1 cellular context compared by ENCODE assay signal in genomic region chr12:6219980-6220379, GRCh38.
TF ChIP-seq lines count a peak whose summit lies in the region.

No MANE protein-coding gene starts in this region.

TF ChIP-seq in endothelial cell of umbilical vein, 7 proteins besides CTCF, POLR2A, EP300 and RAD21 (continued from another document):
- TF ChIP-seq MAX (IDR thresholded peaks at IDR 0.05; ENCODE audit: insufficient read depth, insufficient read length) (no peak), JUN (IDR thresholded peaks at IDR 0.05; ENCODE audit: borderline replicate concordance, insufficient read depth, insufficient read length, low read depth) (no peak), POLR2AphosphoS5 (IDR thresholded peaks at IDR 0.05; ENCODE audit: insufficient read depth, low read depth, low read length) (no peak), GATA2 (IDR thresholded peaks at IDR 0.05; ENCODE audit: insufficient read depth, insufficient read length, low read depth, low read length) (no peak)
